ENCODE assay signal across 1 cellular context in genomic region chr12:122947352-122947792, GRCh38.
TF ChIP-seq lines count a peak whose summit lies in the region.

No MANE protein-coding gene starts in this region.

TF ChIP-seq in K562, 482 proteins besides CTCF, POLR2A, EP300 and RAD21:
- TF ChIP-seq VEZF1 (CRISPR knock-in tag; IDR thresholded peaks at IDR 0.05), result peak; percentile 7
- TF ChIP-seq ZC3H4 (CRISPR knock-in tag; IDR thresholded peaks at IDR 0.05; ENCODE audit: borderline replicate concordance), result 0 out of 2 replicates have a peak, but pooled peaks have one; percentile 51
- no peak for TF ChIP-seq CREB5 (CRISPR knock-in tag; IDR thresholded peaks at IDR 0.05)
